In genomic region chr17:57532556-57532955, GRCh38 we compare ENCODE assay signal across 2 cellular contexts.
TF ChIP-seq lines count a peak whose summit lies in the region.

No MANE protein-coding gene starts in this region.

TF ChIP-seq in IMR-90, 13 proteins besides CTCF, POLR2A, EP300 and RAD21:
- no peak for TF ChIP-seq CEBPB (IDR thresholded peaks at IDR 0.05; ENCODE audit: low read depth, low read length)

TF ChIP-seq in K562, 482 proteins besides CTCF, POLR2A, EP300 and RAD21:
- TF ChIP-seq SMARCA4 (IDR thresholded peaks at IDR 0.05) (peak; percentile 18; the same call in 1 of the 2 replicates), MEF2A (IDR thresholded peaks at IDR 0.05; ENCODE audit: control insufficient read depth, low read depth, low read length) (no peak), SIX5 (IDR thresholded peaks at IDR 0.05; ENCODE audit: borderline replicate concordance in 1 of 2, insufficient read depth in 1 of 2, low read depth in 1 of 2, low read length in 2 of 2) (no peak), BRD9 (IDR thresholded peaks at IDR 0.05; ENCODE audit: low read depth, partially characterized antibody) (no peak), DNMT1 (IDR thresholded peaks at IDR 0.05) (no peak), ZNF23 (CRISPR knock-in tag; IDR thresholded peaks at IDR 0.05) (no peak), SRSF3 (IDR thresholded peaks at IDR 0.05; ENCODE audit: insufficient read depth, low read length) (no peak), MYBL2 (IDR thresholded peaks at IDR 0.05; ENCODE audit: low read depth) (no peak), MYBL2 (CRISPR knock-in tag; IDR thresholded peaks at IDR 0.05; ENCODE audit: borderline replicate concordance) (no peak), ATF2 (CRISPR knock-in tag; IDR thresholded peaks at IDR 0.05) (no peak), NFIC (IDR thresholded peaks at IDR 0.05) (no peak), KLF13 (tag; IDR thresholded peaks at IDR 0.05; ENCODE audit: borderline replicate concordance, low read depth) (no peak), MAFG (tag; conservative IDR thresholded peaks at IDR 0.05) (no peak), CBFA2T3 (IDR thresholded peaks at IDR 0.05) (peak; percentile 51), NR0B1 (IDR thresholded peaks at IDR 0.05; ENCODE audit: partially characterized antibody) (no peak), SETDB1 (IDR thresholded peaks at IDR 0.05; ENCODE audit: low read length) (no peak), ZNF316 (IDR thresholded peaks at IDR 0.05) (peak; percentile 40; the same call in 1 of the 2 replicates), CGGBP1 (CRISPR knock-in tag; IDR thresholded peaks at IDR 0.05) (no peak), MAFK (IDR thresholded peaks at IDR 0.05; ENCODE audit: low read length) (0 out of 2 replicates have a peak, but pooled peaks have one; percentile 12), ZFP91 (CRISPR knock-in tag; IDR thresholded peaks at IDR 0.05) (peak; percentile 23; the same call in 1 of the 2 replicates), L3MBTL2 (IDR thresholded peaks at IDR 0.05) (peak; percentile 25; the same call in 1 of the 2 replicates), NCOA6 (IDR thresholded peaks at IDR 0.05) (no peak), CBFA2T2 (conservative IDR thresholded peaks at IDR 0.05) (0 out of 2 replicates have a peak, but pooled peaks have one; percentile 18), TCF3 (CRISPR knock-in tag; IDR thresholded peaks at IDR 0.05) (peak; percentile 47), ZZZ3 (IDR thresholded peaks at IDR 0.05) (no peak), BCOR (IDR thresholded peaks at IDR 0.05) (no peak), C11orf30 (IDR thresholded peaks at IDR 0.05; ENCODE audit: low read depth) (peak; percentile 11; the same call in 1 of the 2 replicates), RBM34 (IDR thresholded peaks at IDR 0.05; ENCODE audit: borderline replicate concordance, insufficient read depth, low read length) (no peak), NRF1 (conservative IDR thresholded peaks at IDR 0.05 in 1 of 2, IDR thresholded peaks at IDR 0.05 in 1 of 2) (peak; percentile 30 to 33; a peak in 1 of 4 replicates), MGA (IDR thresholded peaks at IDR 0.05) (peak; percentile 22; the same call in 1 of the 2 replicates), ZEB2 (IDR thresholded peaks at IDR 0.05) (peak; percentile 55; the same call in 1 of the 2 replicates), CTBP1 (IDR thresholded peaks at IDR 0.05; ENCODE audit: borderline replicate concordance) (peak; percentile 25; the same call in 1 of the 2 replicates)
